In the genomic region with DNA sequence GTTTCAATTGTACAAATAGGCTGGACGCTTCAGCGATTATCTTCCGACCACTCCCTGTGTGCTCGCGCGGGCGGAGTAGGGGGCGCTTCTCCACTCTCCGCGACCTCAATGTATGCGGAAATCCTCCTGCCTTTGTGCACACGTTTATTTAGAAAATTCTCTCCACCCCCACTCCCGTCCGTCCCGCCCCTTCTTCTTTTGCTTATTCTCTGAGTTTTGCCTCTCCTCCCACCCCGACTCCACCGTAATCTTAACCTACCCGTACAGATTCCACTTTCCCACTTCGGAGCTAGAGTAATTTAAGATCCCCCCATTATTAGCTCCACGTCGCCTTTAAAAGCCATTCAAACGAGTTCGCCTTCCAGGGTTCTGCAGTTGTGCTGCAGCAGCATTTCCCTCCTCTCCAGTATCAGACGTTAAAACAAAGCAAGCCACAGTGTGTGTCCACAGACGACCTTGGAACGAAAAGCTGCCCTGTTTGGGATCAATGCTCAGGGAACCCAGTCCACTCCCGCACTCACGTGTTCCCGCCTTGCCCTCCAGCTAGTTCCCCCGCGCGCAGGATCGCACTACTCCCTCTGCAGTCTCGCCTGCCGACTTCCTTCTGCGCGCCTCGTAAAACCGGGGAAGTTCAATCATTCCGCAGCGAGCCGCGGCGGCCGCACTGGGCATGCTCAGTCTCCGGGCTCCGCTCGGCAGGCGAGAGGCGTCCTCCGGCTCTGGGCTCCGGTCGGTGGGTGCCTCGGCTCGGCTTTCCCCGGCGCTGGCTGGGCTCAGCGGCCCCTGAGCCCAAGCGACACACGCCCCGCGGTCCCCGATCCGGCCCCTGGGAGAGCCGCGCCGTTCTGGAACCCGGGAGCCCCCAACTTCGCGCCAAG, we compare ENCODE assay signal across 1 cellular context.
TF ChIP-seq lines count a peak whose summit lies in the region.

A gene with protein sequence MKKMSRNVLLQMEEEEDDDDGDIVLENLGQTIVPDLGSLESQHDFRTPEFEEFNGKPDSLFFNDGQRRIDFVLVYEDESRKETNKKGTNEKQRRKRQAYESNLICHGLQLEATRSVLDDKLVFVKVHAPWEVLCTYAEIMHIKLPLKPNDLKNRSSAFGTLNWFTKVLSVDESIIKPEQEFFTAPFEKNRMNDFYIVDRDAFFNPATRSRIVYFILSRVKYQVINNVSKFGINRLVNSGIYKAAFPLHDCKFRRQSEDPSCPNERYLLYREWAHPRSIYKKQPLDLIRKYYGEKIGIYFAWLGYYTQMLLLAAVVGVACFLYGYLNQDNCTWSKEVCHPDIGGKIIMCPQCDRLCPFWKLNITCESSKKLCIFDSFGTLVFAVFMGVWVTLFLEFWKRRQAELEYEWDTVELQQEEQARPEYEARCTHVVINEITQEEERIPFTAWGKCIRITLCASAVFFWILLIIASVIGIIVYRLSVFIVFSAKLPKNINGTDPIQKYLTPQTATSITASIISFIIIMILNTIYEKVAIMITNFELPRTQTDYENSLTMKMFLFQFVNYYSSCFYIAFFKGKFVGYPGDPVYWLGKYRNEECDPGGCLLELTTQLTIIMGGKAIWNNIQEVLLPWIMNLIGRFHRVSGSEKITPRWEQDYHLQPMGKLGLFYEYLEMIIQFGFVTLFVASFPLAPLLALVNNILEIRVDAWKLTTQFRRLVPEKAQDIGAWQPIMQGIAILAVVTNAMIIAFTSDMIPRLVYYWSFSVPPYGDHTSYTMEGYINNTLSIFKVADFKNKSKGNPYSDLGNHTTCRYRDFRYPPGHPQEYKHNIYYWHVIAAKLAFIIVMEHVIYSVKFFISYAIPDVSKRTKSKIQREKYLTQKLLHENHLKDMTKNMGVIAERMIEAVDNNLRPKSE (plus strand): TSS at position 677 of the 878 bp plus-strand sequence. CDS start 227 bp downstream, outside the sequence.

TF ChIP-seq in K562, 482 proteins besides CTCF, POLR2A, EP300 and RAD21 (continued from another document and continues in another):
- TF ChIP-seq, protein P1, sequence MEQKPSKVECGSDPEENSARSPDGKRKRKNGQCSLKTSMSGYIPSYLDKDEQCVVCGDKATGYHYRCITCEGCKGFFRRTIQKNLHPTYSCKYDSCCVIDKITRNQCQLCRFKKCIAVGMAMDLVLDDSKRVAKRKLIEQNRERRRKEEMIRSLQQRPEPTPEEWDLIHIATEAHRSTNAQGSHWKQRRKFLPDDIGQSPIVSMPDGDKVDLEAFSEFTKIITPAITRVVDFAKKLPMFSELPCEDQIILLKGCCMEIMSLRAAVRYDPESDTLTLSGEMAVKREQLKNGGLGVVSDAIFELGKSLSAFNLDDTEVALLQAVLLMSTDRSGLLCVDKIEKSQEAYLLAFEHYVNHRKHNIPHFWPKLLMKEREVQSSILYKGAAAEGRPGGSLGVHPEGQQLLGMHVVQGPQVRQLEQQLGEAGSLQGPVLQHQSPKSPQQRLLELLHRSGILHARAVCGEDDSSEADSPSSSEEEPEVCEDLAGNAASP (IDR thresholded peaks at IDR 0.05): no peak
- no peak for TF ChIP-seq RBM17 (IDR thresholded peaks at IDR 0.05; ENCODE audit: borderline replicate concordance, low read depth, low read length)
- no peak for TF ChIP-seq GTF2A2 (tag; IDR thresholded peaks at IDR 0.05)
- TF ChIP-seq, protein P2, sequence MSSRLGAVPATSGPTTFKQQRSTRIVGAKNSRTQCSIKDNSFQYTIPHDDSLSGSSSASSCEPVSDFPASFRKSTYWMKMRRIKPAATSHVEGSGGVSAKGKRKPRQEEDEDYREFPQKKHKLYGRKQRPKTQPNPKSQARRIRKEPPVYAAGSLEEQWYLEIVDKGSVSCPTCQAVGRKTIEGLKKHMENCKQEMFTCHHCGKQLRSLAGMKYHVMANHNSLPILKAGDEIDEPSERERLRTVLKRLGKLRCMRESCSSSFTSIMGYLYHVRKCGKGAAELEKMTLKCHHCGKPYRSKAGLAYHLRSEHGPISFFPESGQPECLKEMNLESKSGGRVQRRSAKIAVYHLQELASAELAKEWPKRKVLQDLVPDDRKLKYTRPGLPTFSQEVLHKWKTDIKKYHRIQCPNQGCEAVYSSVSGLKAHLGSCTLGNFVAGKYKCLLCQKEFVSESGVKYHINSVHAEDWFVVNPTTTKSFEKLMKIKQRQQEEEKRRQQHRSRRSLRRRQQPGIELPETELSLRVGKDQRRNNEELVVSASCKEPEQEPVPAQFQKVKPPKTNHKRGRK (tag; IDR thresholded peaks at IDR 0.05): no peak
- TF ChIP-seq ZBTB1 (CRISPR knock-in tag; IDR thresholded peaks at IDR 0.05; ENCODE audit: borderline replicate concordance, low read depth): no peak
- no peak for TF ChIP-seq NR1H2 (CRISPR knock-in tag; IDR thresholded peaks at IDR 0.05)
- peak; percentile 61 for TF ChIP-seq NEUROD1 (IDR thresholded peaks at IDR 0.05; ENCODE audit: borderline replicate concordance, low read depth, low read length, partially characterized antibody)
- TF ChIP-seq MTA1 (IDR thresholded peaks at IDR 0.05; ENCODE audit: borderline replicate concordance): peak; percentile 63; the same call in 1 of the 2 replicates
- TF ChIP-seq GATAD2A (IDR thresholded peaks at IDR 0.05): peak; percentile 46; the same call in 1 of the 2 replicates
- TF ChIP-seq ZNF707 (CRISPR knock-in tag; conservative IDR thresholded peaks at IDR 0.05): no peak
- TF ChIP-seq ZBTB8A (IDR thresholded peaks at IDR 0.05; ENCODE audit: partially characterized antibody): no peak
- no peak for TF ChIP-seq TCF3 (CRISPR knock-in tag; IDR thresholded peaks at IDR 0.05)
- TF ChIP-seq ZNF197 (CRISPR knock-in tag; IDR thresholded peaks at IDR 0.05; ENCODE audit: low read depth): no peak
- TF ChIP-seq HMG20A (CRISPR knock-in tag; conservative IDR thresholded peaks at IDR 0.05): no peak
- no peak for TF ChIP-seq ZNF384 (IDR thresholded peaks at IDR 0.05; ENCODE audit: low read depth, low read length)
- no peak for TF ChIP-seq RUNX1 (IDR thresholded peaks at IDR 0.05; ENCODE audit: low read depth)
- TF ChIP-seq TRIM24 (IDR thresholded peaks at IDR 0.05): peak; percentile 16 to 61; a peak in 1 of 4 replicates
- no peak for TF ChIP-seq TSC22D4 (tag; IDR thresholded peaks at IDR 0.05)
- TF ChIP-seq NFYB (IDR thresholded peaks at IDR 0.05; ENCODE audit: extremely low read depth, insufficient read length): no peak
- no peak; the same call in none of the 2 replicates for TF ChIP-seq FOXM1 (IDR thresholded peaks at IDR 0.05; ENCODE audit: low read depth)
- TF ChIP-seq FOXM1 (CRISPR knock-in tag; IDR thresholded peaks at IDR 0.05; ENCODE audit: low read depth): no peak
- no peak for TF ChIP-seq STAT5A (IDR thresholded peaks at IDR 0.05; ENCODE audit: borderline replicate concordance, low read length)
- TF ChIP-seq NBN (IDR thresholded peaks at IDR 0.05; ENCODE audit: low read depth): peak; percentile 75; the same call in 1 of the 2 replicates
- TF ChIP-seq, protein P3, sequence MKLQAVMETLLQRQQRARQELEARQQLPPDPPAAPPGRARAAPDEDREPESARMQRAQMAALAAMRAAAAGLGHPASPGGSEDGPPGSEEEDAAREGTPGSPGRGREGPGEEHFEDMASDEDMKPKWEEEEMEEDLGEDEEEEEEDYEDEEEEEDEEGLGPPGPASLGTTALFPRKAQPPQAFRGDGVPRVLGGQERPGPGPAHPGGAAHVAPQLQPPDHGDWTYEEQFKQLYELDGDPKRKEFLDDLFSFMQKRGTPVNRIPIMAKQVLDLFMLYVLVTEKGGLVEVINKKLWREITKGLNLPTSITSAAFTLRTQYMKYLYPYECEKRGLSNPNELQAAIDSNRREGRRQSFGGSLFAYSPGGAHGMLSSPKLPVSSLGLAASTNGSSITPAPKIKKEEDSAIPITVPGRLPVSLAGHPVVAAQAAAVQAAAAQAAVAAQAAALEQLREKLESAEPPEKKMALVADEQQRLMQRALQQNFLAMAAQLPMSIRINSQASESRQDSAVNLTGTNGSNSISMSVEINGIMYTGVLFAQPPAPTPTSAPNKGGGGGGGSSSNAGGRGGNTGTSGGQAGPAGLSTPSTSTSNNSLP (IDR thresholded peaks at IDR 0.05; ENCODE audit: borderline replicate concordance, low read depth, low read length): no peak
- no peak for TF ChIP-seq EHMT2 (IDR thresholded peaks at IDR 0.05)
- TF ChIP-seq, protein P4, sequence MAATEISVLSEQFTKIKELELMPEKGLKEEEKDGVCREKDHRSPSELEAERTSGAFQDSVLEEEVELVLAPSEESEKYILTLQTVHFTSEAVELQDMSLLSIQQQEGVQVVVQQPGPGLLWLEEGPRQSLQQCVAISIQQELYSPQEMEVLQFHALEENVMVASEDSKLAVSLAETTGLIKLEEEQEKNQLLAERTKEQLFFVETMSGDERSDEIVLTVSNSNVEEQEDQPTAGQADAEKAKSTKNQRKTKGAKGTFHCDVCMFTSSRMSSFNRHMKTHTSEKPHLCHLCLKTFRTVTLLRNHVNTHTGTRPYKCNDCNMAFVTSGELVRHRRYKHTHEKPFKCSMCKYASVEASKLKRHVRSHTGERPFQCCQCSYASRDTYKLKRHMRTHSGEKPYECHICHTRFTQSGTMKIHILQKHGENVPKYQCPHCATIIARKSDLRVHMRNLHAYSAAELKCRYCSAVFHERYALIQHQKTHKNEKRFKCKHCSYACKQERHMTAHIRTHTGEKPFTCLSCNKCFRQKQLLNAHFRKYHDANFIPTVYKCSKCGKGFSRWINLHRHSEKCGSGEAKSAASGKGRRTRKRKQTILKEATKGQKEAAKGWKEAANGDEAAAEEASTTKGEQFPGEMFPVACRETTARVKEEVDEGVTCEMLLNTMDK (IDR thresholded peaks at IDR 0.05; ENCODE audit: borderline replicate concordance, insufficient read depth, low read depth, low read length, poor library complexity, severe bottlenecking): peak; percentile 59
- TF ChIP-seq ZEB2 (IDR thresholded peaks at IDR 0.05): no peak
- TF ChIP-seq, protein P5, sequence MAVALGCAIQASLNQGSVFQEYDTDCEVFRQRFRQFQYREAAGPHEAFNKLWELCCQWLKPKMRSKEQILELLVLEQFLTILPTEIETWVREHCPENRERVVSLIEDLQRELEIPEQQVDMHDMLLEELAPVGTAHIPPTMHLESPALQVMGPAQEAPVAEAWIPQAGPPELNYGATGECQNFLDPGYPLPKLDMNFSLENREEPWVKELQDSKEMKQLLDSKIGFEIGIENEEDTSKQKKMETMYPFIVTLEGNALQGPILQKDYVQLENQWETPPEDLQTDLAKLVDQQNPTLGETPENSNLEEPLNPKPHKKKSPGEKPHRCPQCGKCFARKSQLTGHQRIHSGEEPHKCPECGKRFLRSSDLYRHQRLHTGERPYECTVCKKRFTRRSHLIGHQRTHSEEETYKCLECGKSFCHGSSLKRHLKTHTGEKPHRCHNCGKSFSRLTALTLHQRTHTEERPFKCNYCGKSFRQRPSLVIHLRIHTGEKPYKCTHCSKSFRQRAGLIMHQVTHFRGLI (CRISPR knock-in tag; IDR thresholded peaks at IDR 0.05): no peak
- peak; percentile 63; the same call in 1 of the 2 replicates for TF ChIP-seq MTA3 (IDR thresholded peaks at IDR 0.05; ENCODE audit: borderline replicate concordance)
- TF ChIP-seq, protein P6, sequence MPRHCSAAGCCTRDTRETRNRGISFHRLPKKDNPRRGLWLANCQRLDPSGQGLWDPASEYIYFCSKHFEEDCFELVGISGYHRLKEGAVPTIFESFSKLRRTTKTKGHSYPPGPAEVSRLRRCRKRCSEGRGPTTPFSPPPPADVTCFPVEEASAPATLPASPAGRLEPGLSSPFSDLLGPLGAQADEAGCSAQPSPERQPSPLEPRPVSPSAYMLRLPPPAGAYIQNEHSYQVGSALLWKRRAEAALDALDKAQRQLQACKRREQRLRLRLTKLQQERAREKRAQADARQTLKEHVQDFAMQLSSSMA (CRISPR knock-in tag; IDR thresholded peaks at IDR 0.05): no peak; the same call in 1 of the 2 replicates
- no peak for TF ChIP-seq ZNF561 (CRISPR knock-in tag; conservative IDR thresholded peaks at IDR 0.05)
- 0 out of 2 replicates have a peak, but pooled peaks have one; percentile 35 for TF ChIP-seq ZNF263 (CRISPR knock-in tag; IDR thresholded peaks at IDR 0.05; ENCODE audit: borderline replicate concordance)
- TF ChIP-seq ZNF133 (CRISPR knock-in tag; IDR thresholded peaks at IDR 0.05): no peak
- no peak for TF ChIP-seq ZC3H8 (IDR thresholded peaks at IDR 0.05)
- no peak for TF ChIP-seq SNIP1 (IDR thresholded peaks at IDR 0.05; ENCODE audit: low read depth)
- no peak for TF ChIP-seq ILK (tag; IDR thresholded peaks at IDR 0.05; ENCODE audit: borderline replicate concordance, low read depth)
- TF ChIP-seq, protein P7, sequence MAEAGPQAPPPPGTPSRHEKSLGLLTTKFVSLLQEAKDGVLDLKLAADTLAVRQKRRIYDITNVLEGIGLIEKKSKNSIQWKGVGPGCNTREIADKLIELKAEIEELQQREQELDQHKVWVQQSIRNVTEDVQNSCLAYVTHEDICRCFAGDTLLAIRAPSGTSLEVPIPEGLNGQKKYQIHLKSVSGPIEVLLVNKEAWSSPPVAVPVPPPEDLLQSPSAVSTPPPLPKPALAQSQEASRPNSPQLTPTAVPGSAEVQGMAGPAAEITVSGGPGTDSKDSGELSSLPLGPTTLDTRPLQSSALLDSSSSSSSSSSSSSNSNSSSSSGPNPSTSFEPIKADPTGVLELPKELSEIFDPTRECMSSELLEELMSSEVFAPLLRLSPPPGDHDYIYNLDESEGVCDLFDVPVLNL (CRISPR knock-in tag; IDR thresholded peaks at IDR 0.05; ENCODE audit: low read depth): peak; percentile 25; the same call in 1 of the 2 replicates
- TF ChIP-seq POLR2AphosphoS5 (IDR thresholded peaks at IDR 0.05; ENCODE audit: control insufficient read depth, insufficient read depth, low read depth, low read length): no peak; the same call in none of the 2 replicates
- no peak for TF ChIP-seq ZNF175 (CRISPR knock-in tag; IDR thresholded peaks at IDR 0.05; ENCODE audit: low read depth)
- no peak for TF ChIP-seq ZNF165 (CRISPR knock-in tag; IDR thresholded peaks at IDR 0.05; ENCODE audit: borderline replicate concordance)
- 0 out of 2 replicates have a peak, but pooled peaks have one; percentile 19 for TF ChIP-seq ZNF766 (CRISPR knock-in tag; conservative IDR thresholded peaks at IDR 0.05)
- TF ChIP-seq, protein P8, sequence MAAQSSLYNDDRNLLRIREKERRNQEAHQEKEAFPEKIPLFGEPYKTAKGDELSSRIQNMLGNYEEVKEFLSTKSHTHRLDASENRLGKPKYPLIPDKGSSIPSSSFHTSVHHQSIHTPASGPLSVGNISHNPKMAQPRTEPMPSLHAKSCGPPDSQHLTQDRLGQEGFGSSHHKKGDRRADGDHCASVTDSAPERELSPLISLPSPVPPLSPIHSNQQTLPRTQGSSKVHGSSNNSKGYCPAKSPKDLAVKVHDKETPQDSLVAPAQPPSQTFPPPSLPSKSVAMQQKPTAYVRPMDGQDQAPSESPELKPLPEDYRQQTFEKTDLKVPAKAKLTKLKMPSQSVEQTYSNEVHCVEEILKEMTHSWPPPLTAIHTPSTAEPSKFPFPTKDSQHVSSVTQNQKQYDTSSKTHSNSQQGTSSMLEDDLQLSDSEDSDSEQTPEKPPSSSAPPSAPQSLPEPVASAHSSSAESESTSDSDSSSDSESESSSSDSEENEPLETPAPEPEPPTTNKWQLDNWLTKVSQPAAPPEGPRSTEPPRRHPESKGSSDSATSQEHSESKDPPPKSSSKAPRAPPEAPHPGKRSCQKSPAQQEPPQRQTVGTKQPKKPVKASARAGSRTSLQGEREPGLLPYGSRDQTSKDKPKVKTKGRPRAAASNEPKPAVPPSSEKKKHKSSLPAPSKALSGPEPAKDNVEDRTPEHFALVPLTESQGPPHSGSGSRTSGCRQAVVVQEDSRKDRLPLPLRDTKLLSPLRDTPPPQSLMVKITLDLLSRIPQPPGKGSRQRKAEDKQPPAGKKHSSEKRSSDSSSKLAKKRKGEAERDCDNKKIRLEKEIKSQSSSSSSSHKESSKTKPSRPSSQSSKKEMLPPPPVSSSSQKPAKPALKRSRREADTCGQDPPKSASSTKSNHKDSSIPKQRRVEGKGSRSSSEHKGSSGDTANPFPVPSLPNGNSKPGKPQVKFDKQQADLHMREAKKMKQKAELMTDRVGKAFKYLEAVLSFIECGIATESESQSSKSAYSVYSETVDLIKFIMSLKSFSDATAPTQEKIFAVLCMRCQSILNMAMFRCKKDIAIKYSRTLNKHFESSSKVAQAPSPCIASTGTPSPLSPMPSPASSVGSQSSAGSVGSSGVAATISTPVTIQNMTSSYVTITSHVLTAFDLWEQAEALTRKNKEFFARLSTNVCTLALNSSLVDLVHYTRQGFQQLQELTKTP (IDR thresholded peaks at IDR 0.05; ENCODE audit: low read depth in 1 of 2, partially characterized antibody in 2 of 2): peak; percentile 36 to 56
